1 cellular context compared by ENCODE assay signal in the genomic region with DNA sequence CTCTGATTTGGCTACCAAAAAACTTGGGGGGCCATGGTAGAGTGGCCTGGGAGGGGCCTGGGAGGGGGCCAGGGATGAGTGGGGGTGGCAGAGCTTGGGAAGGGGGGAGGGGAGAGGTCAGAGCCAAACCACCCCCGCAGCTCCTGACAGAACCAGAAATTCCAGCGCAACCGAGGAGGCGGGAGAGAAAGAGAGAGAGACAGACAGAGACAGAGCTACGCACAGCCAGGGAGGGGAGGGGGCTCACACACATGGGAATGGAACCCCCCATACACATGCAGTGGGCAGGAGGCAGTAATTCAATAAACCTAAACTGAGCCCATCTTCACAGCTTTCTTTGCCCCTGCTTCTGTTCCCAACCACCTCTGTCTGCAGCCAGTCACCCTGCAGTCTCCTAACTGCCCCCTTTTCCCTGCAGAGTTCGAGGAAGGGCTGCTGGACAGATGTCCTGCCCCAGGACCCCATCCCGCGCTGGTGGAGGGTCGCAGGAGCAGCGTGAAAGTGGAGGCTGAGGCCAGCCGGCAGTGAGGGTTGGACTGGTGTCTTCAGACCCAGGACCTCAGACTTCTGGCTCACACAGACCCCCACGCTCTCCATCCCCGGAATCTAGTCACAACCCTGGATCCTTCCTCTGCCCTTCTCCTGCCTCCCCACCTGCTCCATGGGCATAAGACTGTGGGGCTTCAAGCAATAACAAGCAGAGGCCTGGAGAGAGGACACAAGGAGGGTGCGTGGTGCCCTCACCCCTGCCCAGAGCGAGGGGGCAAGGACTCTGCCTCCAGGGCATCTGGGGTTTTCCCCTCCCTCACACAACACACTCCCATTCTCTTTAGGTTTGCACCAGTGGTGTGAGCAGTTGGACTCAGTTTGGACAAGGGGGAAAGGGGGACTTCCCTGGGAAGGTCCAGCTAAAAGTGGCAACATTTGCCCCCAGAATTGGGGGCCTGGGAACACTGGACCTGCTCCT.
TF ChIP-seq lines count a peak whose summit lies in the region.

No MANE protein-coding gene starts in this region.

TF ChIP-seq in GM23338, 12 proteins besides CTCF, POLR2A, EP300 and RAD21 (continued from another document):
- no peak for TF ChIP-seq REST (IDR thresholded peaks at IDR 0.05; ENCODE audit: unreplicated experiment)
- TF ChIP-seq POLR2AphosphoS5 (IDR thresholded peaks at IDR 0.05; ENCODE audit: low read depth): no peak
- TF ChIP-seq CREB1 (CRISPR knock-in tag; IDR thresholded peaks at IDR 0.05; ENCODE audit: low read depth): no peak
- TF ChIP-seq EZH2 (IDR thresholded peaks at IDR 0.05; ENCODE audit: low read depth, unreplicated experiment): no peak
